In genomic region chr14:103207038-103207403, GRCh38 we compare ENCODE assay signal across 9 cellular contexts.
DNase-seq lines count a peak whose midpoint lies in the region; ATAC-seq and TF ChIP-seq lines count a peak whose summit lies in the region.
"Had no signal": no experiment of that assay in that cellular context is flagged by ENCODE, and none has a peak within 500 bp of the region (broad histone marks: within the 10 kb centered on the region; RNA-seq: fewer than 3 reads in every experiment).

No MANE protein-coding gene starts in this region.

- no peaks in the 10 kb centered on the region for H3K23me2 ChIP-seq in H9 (ENCODE audit: insufficient read length, low read depth, low read length, poor library complexity, severe bottlenecking)

- H2BK20ac ChIP-seq in H9 (ENCODE audit: low read depth, low read length, poor library complexity, severe bottlenecking): no peak overlapping the region

- no peak overlapping the region; a peak in 1 of 7 replicates for H3K27ac Mint-ChIP-seq in H9
- H3K27ac Mint-ChIP-seq: T-helper 1 cell treated with Interleukin-12 subunit alpha and Interleukin-12 subunit beta and Interleukin-4 antibody, amounts not matched to agents 30 μg/mL and 1 μg/mL, for 36 hours had no signal

- TF ChIP-seq CTCF in H9 (conservative IDR thresholded peaks at IDR 0.05) (no peak), cardiac fibroblast (IDR thresholded peaks at IDR 0.05; ENCODE audit: low read depth, low read length) (no peak)

- H3K14ac ChIP-seq in H9 (ENCODE audit: insufficient read depth, low read length): no peak overlapping the region

- H2AFZ ChIP-seq in H9 (ENCODE audit: low read length): no peak overlapping the region

- H3K56ac ChIP-seq in H9 (ENCODE audit: insufficient read length, low read depth, low read length): no peak overlapping the region

- no peaks in the 10 kb centered on the region for H3K4me1 ChIP-seq in H9 (ENCODE audit: insufficient read depth, low read length)
- H3K4me1 ChIP-seq in skeletal muscle tissue (ENCODE audit: control insufficient read depth in 3 of 3, insufficient read depth in 3 of 3, low read length in 3 of 3): peaks cover 6 to 11% (median 8%) of the 10 kb centered on the region in 3 donors

- no peaks in the 10 kb centered on the region for H3K36me3 ChIP-seq in skeletal muscle tissue (ENCODE audit: control insufficient read depth in 3 of 3, insufficient read depth in 3 of 3, low read length in 3 of 3)

- H3K9ac ChIP-seq in H9 (ENCODE audit: extremely low read depth, insufficient read length, low read length) (no peak overlapping the region), skeletal muscle tissue (ENCODE audit: low read depth in 1 of 3, low read length in 3 of 3) (peak overlapping the region; percentile 73 to 77 (median 76))

- H3K4me3 Mint-ChIP-seq in H9: peak overlapping the region; percentile 57 to 72
- H3K4me3 Mint-ChIP-seq: T-helper 1 cell treated with Interleukin-12 subunit alpha and Interleukin-12 subunit beta and Interleukin-4 antibody, amounts not matched to agents 30 μg/mL and 1 μg/mL, for 36 hours had no signal

- H3K27me3 ChIP-seq in H9 (ENCODE audit: insufficient read depth, low read length) (no peaks in the 10 kb centered on the region; the same call in 1 of the 2 replicates), skeletal muscle tissue (ENCODE audit: control insufficient read depth in 3 of 3, insufficient read depth in 3 of 3, low read length in 3 of 3) (peaks cover 0 to 3% (median 0%) of the 10 kb centered on the region in 3 donors)

- H3K9me3 ChIP-seq in H9 (ENCODE audit: control insufficient read depth, low read depth, low read length) (peaks cover 28% of the 10 kb centered on the region), skeletal muscle tissue (ENCODE audit: control insufficient read depth in 3 of 3, low read length in 3 of 3) (peaks cover 0 to 4% (median 0%) of the 10 kb centered on the region in 3 donors)

- H3T11ph ChIP-seq in H9 (ENCODE audit: low read length): no peak overlapping the region

- H3K4ac ChIP-seq in H9 (ENCODE audit: low read depth, low read length): no peak overlapping the region

- no peak overlapping the region for H4K5ac ChIP-seq in H9 (ENCODE audit: insufficient read length, low read depth, low read length)

- no CpG with 5 or more reads among the region's 23 CpGs for WGBS in H9 (ENCODE audit: extremely low coverage, insufficient read length, low lambda C conversion rate)

- H3K9me3 Mint-ChIP-seq in H9: peaks cover 29 to 30% of the 10 kb centered on the region in 2 experiments

- peaks cover 10 to 24% (median 12%) of the 10 kb centered on the region in 3 experiments; a peak in 6 of 7 replicates for H3K36me3 Mint-ChIP-seq in H9 (ENCODE audit: insufficient read depth in 1 of 3, low read depth in 3 of 3)

- H2BK12ac ChIP-seq in H9 (ENCODE audit: insufficient read length, low read depth, low read length): no peak overlapping the region

- peak overlapping the region; percentile 54 for H3K4me2 ChIP-seq in H9 (ENCODE audit: insufficient read depth, insufficient read length, low read length)

- H3K4me1 Mint-ChIP-seq in H9: peaks cover 11% of the 10 kb centered on the region in 2 experiments

- H3K18ac ChIP-seq in H9 (ENCODE audit: insufficient read length, low read depth, low read length): no peak overlapping the region

- H2BK15ac ChIP-seq in H9 (ENCODE audit: low read depth, low read length): no peak overlapping the region

- H2BK120ac ChIP-seq in H9 (ENCODE audit: low read depth, low read length, poor library complexity, severe bottlenecking): no peak overlapping the region

- H3K4me3 ChIP-seq in cardiac fibroblast (replicated peaks in 1 of 2; ENCODE audit: low read depth in 2 of 2, low read length in 2 of 2) (peak overlapping the region; percentile 2 to 35), skeletal muscle tissue (ENCODE audit: low read length in 3 of 3) (peak overlapping the region; percentile 59 to 70 (median 64))

- H3K27me3 Mint-ChIP-seq in H9 (ENCODE audit: low read depth): peaks cover 62% of the 10 kb centered on the region

- no peak for ATAC-seq in GM18870 (IDR thresholded peaks at IDR 0.05; ENCODE audit: unreplicated experiment)
- ATAC-seq in HG02884 (IDR thresholded peaks at IDR 0.05; ENCODE audit: unreplicated experiment): no peak

- no peak overlapping the region for H3K27ac ChIP-seq in H9 (ENCODE audit: insufficient read length, low read depth, low read length)
- peak overlapping the region; percentile 90 for H3K27ac ChIP-seq in skeletal muscle tissue (ENCODE audit: low read depth, low read length)

- no peak overlapping the region for H2BK5ac ChIP-seq in H9 (ENCODE audit: insufficient read length, low read length)

- no peaks in the 10 kb centered on the region for H3K79me1 ChIP-seq in H9 (ENCODE audit: insufficient read depth, low read depth, low read length, poor library complexity, severe bottlenecking)

- H4K20me1 ChIP-seq in H9 (ENCODE audit: control insufficient read depth, insufficient read depth, insufficient read length): no peaks in the 10 kb centered on the region

- H2AK5ac ChIP-seq in H9 (ENCODE audit: insufficient read length, low read length): no peak overlapping the region

- DNase-seq in H9 (peak; percentile 80), cardiac fibroblast (ENCODE audit: low read depth in 2 of 2) (peak; percentile 34 to 52), iPS-NIHi7 (ENCODE audit: extremely low spot score) (peak; percentile 64), cerebellar cortex (ENCODE audit: low spot score) (no peak)
- no peak for DNase-seq in effector CD4-positive, alpha-beta T cell

- no peaks in the 10 kb centered on the region for H3K79me2 ChIP-seq in H9 (ENCODE audit: insufficient read depth, low read length)

- H4K91ac ChIP-seq in H9 (ENCODE audit: insufficient read length, low read depth, low read length): no peak overlapping the region

- no peak overlapping the region for H4K8ac ChIP-seq in H9 (replicated peaks; ENCODE audit: insufficient read length, low read depth, low read length)

- no peak overlapping the region for H3K23ac ChIP-seq in H9 (ENCODE audit: insufficient read length, low read depth, low read length)

Comparison
In these comparisons a context has a peak if more than half of its experiments do, and no peak if none do; other contexts are left out.
1. DNase-seq: peak in H9 (single experiment), cardiac fibroblast (2 of 2) and iPS-NIHi7 (single experiment); none in effector CD4-positive, alpha-beta T cell (single experiment) and cerebellar cortex (single experiment).